In the genomic region with DNA sequence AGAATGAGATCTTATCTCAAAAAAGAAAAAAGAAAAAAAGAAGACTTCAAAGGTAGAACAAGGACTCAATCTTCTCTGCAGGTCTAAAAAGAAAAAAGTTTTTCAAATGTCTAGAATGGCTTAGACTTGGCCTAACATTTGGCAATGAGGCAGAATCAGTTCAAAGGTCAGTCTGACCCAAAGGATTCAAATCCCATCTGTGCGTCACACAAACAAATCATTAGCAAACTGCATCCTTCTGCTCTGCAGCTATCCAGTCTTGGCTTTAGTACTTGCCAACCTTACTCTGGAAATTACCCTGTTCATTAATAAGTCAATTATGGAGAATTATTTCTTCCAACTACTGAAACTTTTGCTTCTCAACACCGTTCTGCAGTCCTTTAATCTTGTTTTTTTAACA, we compare ENCODE assay signal across 13 cellular contexts. TPM values are rescaled to one million over a fixed set of nuclear protein-coding genes. Genes with fewer than 3 reads are reported as not detected.
DNase-seq lines count a peak whose midpoint lies in the region; ATAC-seq, FAIRE-seq and TF ChIP-seq lines count a peak whose summit lies in the region.
"Had no signal": no experiment of that assay in that cellular context is flagged by ENCODE, and none has a peak within 500 bp of the region (broad histone marks: within the 10 kb centered on the region; RNA-seq: fewer than 3 reads in every experiment).

No MANE protein-coding gene starts in this region.

- FAIRE-seq in H54 (lab: Jason Lieb, UNC), result no peak

- H3K4me1 ChIP-seq in esophagus muscularis mucosa, result peaks cover 41 to 57% (median 48%) of the 10 kb centered on the region in 4 donors
- H3K4me1 ChIP-seq: BE2C had no signal

- H3K9me3 Mint-ChIP-seq in stimulated activated naive CD8-positive, alpha-beta T cell treated with anti-CD3 and anti-CD28 coated beads, Interleukin-15, Interleukin-2, amounts not matched to agents 100 ng/mL and 50 ng/mL, for 24 hours, result no peaks in the 10 kb centered on the region
- H3K9me3 Mint-ChIP-seq in nephron, result peaks cover 5% of the 10 kb centered on the region
- H3K9me3 Mint-ChIP-seq: activated CD4-positive, alpha-beta memory T cell treated with anti-CD3 and anti-CD28 coated beads for 36 hours had no signal

- peak overlapping the region in 1 of 4 donors; percentile 10 for H3K4me3 ChIP-seq in esophagus muscularis mucosa

- 76% methylated on average over 2 of the region's 2 CpGs for WGBS in esophagus muscularis mucosa

- peaks cover 65% of the 10 kb centered on the region for H3K4me1 Mint-ChIP-seq in stimulated activated naive CD8-positive, alpha-beta T cell treated with anti-CD3 and anti-CD28 coated beads, Interleukin-15, Interleukin-2, amounts not matched to agents 100 ng/mL and 50 ng/mL, for 24 hours (ENCODE audit: low read depth)
- H3K4me1 Mint-ChIP-seq in nephron, result peaks cover 35% of the 10 kb centered on the region

- H3K36me3 Mint-ChIP-seq in stimulated activated naive CD8-positive, alpha-beta T cell treated with anti-CD3 and anti-CD28 coated beads, Interleukin-15, Interleukin-2, amounts not matched to agents 100 ng/mL and 50 ng/mL, for 24 hours (ENCODE audit: low read depth), result peaks cover 41% of the 10 kb centered on the region
- H3K36me3 Mint-ChIP-seq in nephron (ENCODE audit: low read depth), result peaks cover 44% of the 10 kb centered on the region

- H3K27me3 ChIP-seq in esophagus muscularis mucosa, result no peaks in the 10 kb centered on the region
- H3K27me3 ChIP-seq: BE2C had no signal

- no peak for TF ChIP-seq CTCF in esophagus muscularis mucosa (IDR thresholded peaks at IDR 0.05)
- no peak for TF ChIP-seq CTCF in nephron (IDR thresholded peaks at IDR 0.05; ENCODE audit: unreplicated experiment in 3 of 3)

- H3K27ac Mint-ChIP-seq in stimulated activated naive CD8-positive, alpha-beta T cell treated with anti-CD3 and anti-CD28 coated beads, Interleukin-15, Interleukin-2, amounts not matched to agents 100 ng/mL and 50 ng/mL, for 24 hours, result no peak overlapping the region
- peak overlapping the region in 1 of 3 experiments; percentile 50 for H3K27ac Mint-ChIP-seq in nephron
- H3K27ac Mint-ChIP-seq: activated CD4-positive, alpha-beta memory T cell treated with anti-CD3 and anti-CD28 coated beads for 36 hours had no signal

- peak overlapping the region; percentile 59 to 96 (median 64) for H3K27ac ChIP-seq in esophagus muscularis mucosa (replicated peaks in 1 of 4)

- DNase-seq in stimulated activated naive CD8-positive, alpha-beta T cell treated with anti-CD3 and anti-CD28 coated beads, Interleukin-15, Interleukin-2, amounts not matched to agents 100 U/mL and 50 U/mL, for 24 hours, result no peak
- DNase-seq in esophagus muscularis mucosa (ENCODE audit: extremely low spot score), result no peak
- DNase-seq in NCI-H510A (lab: John Stamatoyannopoulos, UW), result no peak
- DNase-seq in H54 (ENCODE audit: insufficient read length, low spot score), result no peak
- DNase-seq in SKM-1 (lab: John Stamatoyannopoulos, UW; ENCODE audit: unreplicated experiment), result no peak
- no peak for DNase-seq in stimulated activated CD4-positive, alpha-beta T cell treated with anti-CD3 and anti-CD28 coated beads, Interleukin-2, amount 100 ng/mL, for 24 hours
- DNase-seq: activated CD4-positive, alpha-beta memory T cell treated with anti-CD3 and anti-CD28 coated beads for 36 hours; BE2C; NCI-H1105 treated with DMSO at 0.1 percent for 48 hours; NK-92 treated with Interleukin-12 subunit alpha and Interleukin-12 subunit beta, amount 100 ng/mL, for 24 hours; occipital lobe had no signal

- H3K4me3 Mint-ChIP-seq in stimulated activated naive CD8-positive, alpha-beta T cell treated with anti-CD3 and anti-CD28 coated beads, Interleukin-15, Interleukin-2, amounts not matched to agents 100 ng/mL and 50 ng/mL, for 24 hours, result peak overlapping the region; percentile 30
- peak overlapping the region; percentile 34 to 83 (median 75) for H3K4me3 Mint-ChIP-seq in nephron
- H3K4me3 Mint-ChIP-seq: activated CD4-positive, alpha-beta memory T cell treated with anti-CD3 and anti-CD28 coated beads for 36 hours had no signal

- TF ChIP-seq POLR2A in esophagus muscularis mucosa (IDR thresholded peaks at IDR 0.05; ENCODE audit: low read depth) (no peak), H54 (IDR thresholded peaks at IDR 0.05; ENCODE audit: low read depth, low read length) (no peak)

- ATAC-seq in stimulated activated naive CD8-positive, alpha-beta T cell treated with anti-CD3 and anti-CD28 coated beads, Interleukin-15, Interleukin-2, amounts not matched to agents 100 U/mL and 50 U/mL, for 24 hours, result no peak

- peaks cover 0 to 5% (median 0%) of the 10 kb centered on the region in 4 donors for H3K36me3 ChIP-seq in esophagus muscularis mucosa

- intact Hi-C loops in esophagus muscularis mucosa (cut with DNase I), result no loop called here

- no peak for TF ChIP-seq EP300 in esophagus muscularis mucosa (IDR thresholded peaks at IDR 0.05)

- H3K9me3 ChIP-seq in esophagus muscularis mucosa, result no peaks in the 10 kb centered on the region
- H3K9me3 ChIP-seq: BE2C had no signal

- no peaks in the 10 kb centered on the region for H3K27me3 Mint-ChIP-seq in stimulated activated naive CD8-positive, alpha-beta T cell treated with anti-CD3 and anti-CD28 coated beads, Interleukin-15, Interleukin-2, amounts not matched to agents 100 ng/mL and 50 ng/mL, for 24 hours
- peaks cover 3% of the 10 kb centered on the region for H3K27me3 Mint-ChIP-seq in nephron (ENCODE audit: low read depth)
- H3K27me3 Mint-ChIP-seq: activated CD4-positive, alpha-beta memory T cell treated with anti-CD3 and anti-CD28 coated beads for 36 hours had no signal

RNA-seq across cellular contexts. Expression of a gene that starts 3.1 kb away (rescaled TPM):
- total RNA-seq in esophagus muscularis mucosa, result 10 to 100 TPM; 16.8 to 30.3 (median 20.4) TPM
